ENCODE assay signal across 1 cellular context in genomic region chr17:57284984-57285646, GRCh38.
TF ChIP-seq lines count a peak whose summit lies in the region.

No MANE protein-coding gene starts in this region.

TF ChIP-seq in K562, 482 proteins besides CTCF, POLR2A, EP300 and RAD21 (continued from another document):
- TF ChIP-seq ZMIZ1 (IDR thresholded peaks at IDR 0.05; ENCODE audit: low read depth in 2 of 2, low read length in 2 of 2) = peak in 1 of 2 experiments; percentile 21; a peak in 1 of 4 replicates
- TF ChIP-seq MTA1 (IDR thresholded peaks at IDR 0.05; ENCODE audit: borderline replicate concordance) = peak; percentile 15
- TF ChIP-seq HINFP (tag; conservative IDR thresholded peaks at IDR 0.05; ENCODE audit: low read depth) = no peak
- no peak for TF ChIP-seq CBFA2T2 (conservative IDR thresholded peaks at IDR 0.05)
- TF ChIP-seq ETV5 (CRISPR knock-in tag; IDR thresholded peaks at IDR 0.05; ENCODE audit: low read depth) = no peak
- no peak for TF ChIP-seq KDM4B (IDR thresholded peaks at IDR 0.05; ENCODE audit: borderline replicate concordance in 2 of 2, low read depth in 1 of 2)
- no peak for TF ChIP-seq ETS1 (conservative IDR thresholded peaks at IDR 0.05; ENCODE audit: control insufficient read depth, low read depth, low read length)
- 0 out of 4 replicates have a peak, but pooled peaks of 1 of the 2 experiments have one; percentile 16 for TF ChIP-seq FOXA3 (CRISPR knock-in tag; conservative IDR thresholded peaks at IDR 0.05 in 1 of 2, IDR thresholded peaks at IDR 0.05 in 1 of 2)
- peak; percentile 68; the same call in 1 of the 2 replicates for TF ChIP-seq ZNF384 (IDR thresholded peaks at IDR 0.05; ENCODE audit: low read depth, low read length)
- no peak for TF ChIP-seq BCLAF1 (IDR thresholded peaks at IDR 0.05; ENCODE audit: borderline replicate concordance in 1 of 2, control insufficient read depth in 1 of 2, low read depth in 2 of 2, low read length in 1 of 2)
- TF ChIP-seq PRPF4 (IDR thresholded peaks at IDR 0.05; ENCODE audit: insufficient read depth, low read depth, low read length, poor library complexity, severe bottlenecking) = no peak
- peak in 1 of 2 experiments; percentile 68; a peak in 1 of 4 replicates for TF ChIP-seq MLLT1 (IDR thresholded peaks at IDR 0.05)
- TF ChIP-seq BDP1 (IDR thresholded peaks at IDR 0.05; ENCODE audit: insufficient read depth, insufficient read length) = no peak
- no peak for TF ChIP-seq IRF2 (CRISPR knock-in tag; IDR thresholded peaks at IDR 0.05)
- TF ChIP-seq PBX2 (CRISPR knock-in tag; IDR thresholded peaks at IDR 0.05; ENCODE audit: low read depth) = no peak
- no peak for TF ChIP-seq PBX2 (tag; conservative IDR thresholded peaks at IDR 0.05; ENCODE audit: low read depth)
- TF ChIP-seq ZNF764 (CRISPR knock-in tag; IDR thresholded peaks at IDR 0.05; ENCODE audit: low read depth) = no peak
- TF ChIP-seq PRMT5 (CRISPR knock-in tag; IDR thresholded peaks at IDR 0.05) = no peak
- TF ChIP-seq ZNF133 (CRISPR knock-in tag; IDR thresholded peaks at IDR 0.05) = no peak
- no peak for TF ChIP-seq RBM17 (IDR thresholded peaks at IDR 0.05; ENCODE audit: borderline replicate concordance, low read depth, low read length)
- no peak for TF ChIP-seq SNAPC5 (CRISPR knock-in tag; IDR thresholded peaks at IDR 0.05)
- no peak for TF ChIP-seq MCM2 (IDR thresholded peaks at IDR 0.05; ENCODE audit: low read depth)
- TF ChIP-seq GTF3C2 (IDR thresholded peaks at IDR 0.05; ENCODE audit: borderline replicate concordance, extremely low read depth, insufficient read length) = no peak
- no peak; the same call in 1 of the 2 replicates for TF ChIP-seq MYC (IDR thresholded peaks at IDR 0.05; ENCODE audit: low read depth, low read length)
- TF ChIP-seq MYC (CRISPR knock-in tag; IDR thresholded peaks at IDR 0.05; ENCODE audit: borderline replicate concordance, low read depth) = no peak
- TF ChIP-seq PRDM10 (IDR thresholded peaks at IDR 0.05; ENCODE audit: partially characterized antibody) = peak; percentile 44
- no peak for TF ChIP-seq FIP1L1 (IDR thresholded peaks at IDR 0.05; ENCODE audit: low read depth, low read length, poor library complexity, severe bottlenecking)
- TF ChIP-seq ZKSCAN1 (IDR thresholded peaks at IDR 0.05; ENCODE audit: low read depth, low read length) = no peak
TF ChIP-seq in K562: peak in this region for 46.
